ENCODE assay signal across 8 cellular contexts in genomic region chr2:196987654-196988364, GRCh38.
DNase-seq lines count a peak whose midpoint lies in the region; ATAC-seq and TF ChIP-seq lines count a peak whose summit lies in the region.

No MANE protein-coding gene starts in this region.

- peak overlapping the region; percentile 84 to 93 for H3K27ac Mint-ChIP-seq in stimulated activated naive CD8-positive, alpha-beta T cell treated with anti-CD3 and anti-CD28 coated beads, Interleukin-15, amount 100 ng/mL, for 72 hours
- no peak overlapping the region for H3K27ac Mint-ChIP-seq in Caco-2 (ENCODE audit: unreplicated experiment)

- H3K4me1 Mint-ChIP-seq in stimulated activated naive CD8-positive, alpha-beta T cell treated with anti-CD3 and anti-CD28 coated beads, Interleukin-15, amount 100 ng/mL, for 72 hours: peaks cover 68% of the 10 kb centered on the region
- no peaks in the 10 kb centered on the region for H3K4me1 Mint-ChIP-seq in Caco-2 (ENCODE audit: low read depth, unreplicated experiment)

- TF ChIP-seq CTCF in AG09319 (IDR thresholded peaks at IDR 0.05; ENCODE audit: low read depth, low read length) (no peak), lung (IDR thresholded peaks at IDR 0.05; ENCODE audit: control extremely low read depth, extremely low read depth) (no peak), Caco-2 (IDR thresholded peaks at IDR 0.05; ENCODE audit: insufficient read depth in 1 of 2, low read depth in 1 of 2, low read length in 1 of 2, severe bottlenecking in 1 of 2, unreplicated experiment in 1 of 2) (no peak)

- H3K36me3 ChIP-seq in lung (ENCODE audit: control insufficient read depth in 2 of 2, insufficient read depth in 2 of 2, low read length in 2 of 2): no peaks in the 10 kb centered on the region
- H3K36me3 ChIP-seq in Caco-2 (ENCODE audit: control insufficient read depth, insufficient read depth, low read length): no peaks in the 10 kb centered on the region

- intact Hi-C loops in Caco-2 (cut with micrococcal nuclease; ENCODE audit: unreplicated experiment): no loop called here

- peak; percentile 68 for ATAC-seq in GM18870 (IDR thresholded peaks at IDR 0.05; ENCODE audit: unreplicated experiment)
- ATAC-seq in lung (ENCODE audit: insufficient read depth, low FRiP score): peak; percentile 85
- peak; percentile 97 for ATAC-seq in stimulated activated naive CD8-positive, alpha-beta T cell treated with anti-CD3 and anti-CD28 coated beads, Interleukin-15, amount 100 ng/mL, for 72 hours

- H3K4me3 ChIP-seq in lung: no peak overlapping the region
- H3K4me3 ChIP-seq in Caco-2 (ENCODE audit: low read depth, low read length): no peak overlapping the region

- BruUV-seq in Caco-2 (replicated peaks; lab: Mats Ljungman, UMichigan): no TSS peak

- in situ Hi-C loops in SK-MEL-5 (cut with HindIII; ENCODE audit: low pct_unique_long_range_greater_than_20kb, low sequenced_read_pairs): no loop called here

- DNase-seq in AG09319 (ENCODE audit: extremely low read depth, low read depth) (peak; percentile 83), Kasumi-1 (lab: John Stamatoyannopoulos, UW) (peak; percentile 89 to 94), SK-MEL-5 (ENCODE audit: low read depth, low spot score) (peak; percentile 95), lung (ENCODE audit: low spot score) (no peak), Caco-2 (no peak)
- peak; percentile 16 to 64 for DNase-seq in stimulated activated naive CD8-positive, alpha-beta T cell treated with anti-CD3 and anti-CD28 coated beads, Interleukin-15, amount 100 ng/mL, for 72 hours

- H3K4me3 Mint-ChIP-seq in stimulated activated naive CD8-positive, alpha-beta T cell treated with anti-CD3 and anti-CD28 coated beads, Interleukin-15, amount 100 ng/mL, for 72 hours: peak overlapping the region; percentile 60 to 62
- no peak overlapping the region for H3K4me3 Mint-ChIP-seq in Caco-2 (ENCODE audit: unreplicated experiment)

- CTCF ChIA-PET in Caco-2 (lab: Charles Lee): interaction anchor here (0.6 kb wide), 1 partner anchor 334 kb away, joined by 6 read pairs; no protein-coding TSS in a partner anchor

- H3K4me1 ChIP-seq in lung (ENCODE audit: control insufficient read depth in 2 of 2, insufficient read depth in 2 of 2, low read length in 2 of 2): peaks cover 1 to 4% of the 10 kb centered on the region in 2 donors
- no peaks in the 10 kb centered on the region for H3K4me1 ChIP-seq in Caco-2

- H3K9me3 ChIP-seq in lung (ENCODE audit: control insufficient read depth in 2 of 2, insufficient read depth in 1 of 2, low read length in 1 of 2) (no peaks in the 10 kb centered on the region), Caco-2 (no peaks in the 10 kb centered on the region)

- 6 to 16% methylated on average over 6 of the region's 6 CpGs for WGBS in lung, 2 donors

- H3K27ac ChIP-seq in cingulate gyrus (ENCODE audit: low read depth, low read length): peak overlapping the region; percentile 16
- peak overlapping the region in 1 of 2 donors; percentile 72 for H3K27ac ChIP-seq in lung (ENCODE audit: low read depth in 1 of 2, low read length in 1 of 2)

- H3K27me3 Mint-ChIP-seq in stimulated activated naive CD8-positive, alpha-beta T cell treated with anti-CD3 and anti-CD28 coated beads, Interleukin-15, amount 100 ng/mL, for 72 hours: no peaks in the 10 kb centered on the region
- H3K27me3 Mint-ChIP-seq in Caco-2 (ENCODE audit: insufficient read depth, unreplicated experiment): no peaks in the 10 kb centered on the region

- no peaks in the 10 kb centered on the region for H3K27me3 ChIP-seq in lung (ENCODE audit: control insufficient read depth, insufficient read depth)
- no peaks in the 10 kb centered on the region for H3K27me3 ChIP-seq in Caco-2 (replicated peaks; ENCODE audit: control insufficient read depth, insufficient read depth, low read length)

- no peaks in the 10 kb centered on the region for H3K36me3 Mint-ChIP-seq in Caco-2 (ENCODE audit: insufficient read depth, unreplicated experiment)

- POLR2A ChIA-PET in Caco-2 (lab: Charles Lee): no interaction called here

- peaks cover 0 to 8% of the 10 kb centered on the region in 2 donors for H3K9me3 Mint-ChIP-seq in stimulated activated naive CD8-positive, alpha-beta T cell treated with anti-CD3 and anti-CD28 coated beads, Interleukin-15, amount 100 ng/mL, for 72 hours
- no peaks in the 10 kb centered on the region for H3K9me3 Mint-ChIP-seq in Caco-2 (ENCODE audit: unreplicated experiment)

Comparison
In these comparisons a context has a peak if more than half of its experiments do, and no peak if none do; other contexts are left out.
1. DNase-seq: peak in AG09319 (single experiment), Kasumi-1 (2 of 2), SK-MEL-5 (single experiment) and stimulated activated naive CD8-positive, alpha-beta T cell treated with anti-CD3 and anti-CD28 coated beads, Interleukin-15, amount 100 ng/mL, for 72 hours (2 of 2); none in lung (single experiment) and Caco-2 (0 of 2).
2. Peak in every context shown above with its lines, with median percentiles within 50 percentile points of each other: ATAC-seq.